8 cellular contexts compared by ENCODE assay signal in genomic region chr1:74731399-74732052, GRCh38. TPM values are rescaled to one million over a fixed set of nuclear protein-coding genes. Genes with fewer than 3 reads are reported as not detected.
DNase-seq lines count a peak whose midpoint lies in the region; TF ChIP-seq lines count a peak whose summit lies in the region.

No MANE protein-coding gene starts in this region.

- DNase-seq in EL (peak; percentile 35), HCEC 1CT (peak; percentile 8), RKO (ENCODE audit: low spot score) (peak; percentile 74), islet precursor cell (peak; percentile 55), vagina (ENCODE audit: extremely low spot score in 2 of 2) (no peak), foreskin melanocyte (no peak), H7 (no peak)
- no peak for DNase-seq in activated CD4-positive, alpha-beta T cell treated with anti-CD3 and anti-CD28 coated beads, Interleukin-2, amount 50 U/mL, for 1 hour

- TF ChIP-seq POLR2A in vagina (IDR thresholded peaks at IDR 0.05), result no peak

- no peaks in the 10 kb centered on the region for H3K9me3 ChIP-seq in vagina

- peaks cover 59% of the 10 kb centered on the region for H3K4me1 ChIP-seq in vagina

- H3K4me3 ChIP-seq in vagina (peak overlapping the region; percentile 68 to 70), H7 (ENCODE audit: insufficient read depth, low read depth, low read length) (no peak overlapping the region)

- peak overlapping the region; percentile 87 for H3K27ac ChIP-seq in vagina

- H3K27me3 ChIP-seq in vagina, result no peaks in the 10 kb centered on the region
- H3K27me3 ChIP-seq in H7 (ENCODE audit: control insufficient read depth, insufficient read depth, low read length), result no peaks in the 10 kb centered on the region

- H3K36me3 ChIP-seq in vagina (no peaks in the 10 kb centered on the region), H7 (replicated peaks; ENCODE audit: control insufficient read depth, insufficient read depth, low read length) (no peaks in the 10 kb centered on the region)

- TF ChIP-seq CTCF in vagina (IDR thresholded peaks at IDR 0.05), result no peak

- intact Hi-C loops in vagina (cut with DNase I), result no loop called here

RNA-seq across cellular contexts. Expression of gene CRYZ, which starts 1.3 kb away (rescaled TPM):
- 32.7 TPM for total RNA-seq in vagina
- total RNA-seq in H7 (2014; rRNA removed; shearing (Covaris generic)), result 33.9 and 43.7 TPM in 2 replicates

RNA-seq across cellular contexts. Expression of gene TYW3, which starts 1.4 kb away (rescaled TPM):
- total RNA-seq in vagina, result 8.8 TPM
- total RNA-seq in H7 (2014; rRNA removed; shearing (Covaris generic)), result 20.2 and 26.3 TPM in 2 replicates

RNA-seq across cellular contexts. Expression of gene ERICH3, which starts 57.9 kb away (rescaled TPM):
- 0.49 TPM for total RNA-seq in vagina
- not detected in 2 replicates for total RNA-seq in H7 (2014; rRNA removed; shearing (Covaris generic))

Comparison
In these comparisons a context has a peak if more than half of its experiments do, and no peak if none do; other contexts are left out.
1. DNase-seq: peak in EL (single experiment), HCEC 1CT (single experiment), RKO (single experiment) and islet precursor cell (single experiment); none in vagina (0 of 2), foreskin melanocyte (single experiment), activated CD4-positive, alpha-beta T cell treated with anti-CD3 and anti-CD28 coated beads, Interleukin-2, amount 50 U/mL, for 1 hour (single experiment) and H7 (single experiment).